ENCODE assay signal across 1 cellular context in the genomic region with DNA sequence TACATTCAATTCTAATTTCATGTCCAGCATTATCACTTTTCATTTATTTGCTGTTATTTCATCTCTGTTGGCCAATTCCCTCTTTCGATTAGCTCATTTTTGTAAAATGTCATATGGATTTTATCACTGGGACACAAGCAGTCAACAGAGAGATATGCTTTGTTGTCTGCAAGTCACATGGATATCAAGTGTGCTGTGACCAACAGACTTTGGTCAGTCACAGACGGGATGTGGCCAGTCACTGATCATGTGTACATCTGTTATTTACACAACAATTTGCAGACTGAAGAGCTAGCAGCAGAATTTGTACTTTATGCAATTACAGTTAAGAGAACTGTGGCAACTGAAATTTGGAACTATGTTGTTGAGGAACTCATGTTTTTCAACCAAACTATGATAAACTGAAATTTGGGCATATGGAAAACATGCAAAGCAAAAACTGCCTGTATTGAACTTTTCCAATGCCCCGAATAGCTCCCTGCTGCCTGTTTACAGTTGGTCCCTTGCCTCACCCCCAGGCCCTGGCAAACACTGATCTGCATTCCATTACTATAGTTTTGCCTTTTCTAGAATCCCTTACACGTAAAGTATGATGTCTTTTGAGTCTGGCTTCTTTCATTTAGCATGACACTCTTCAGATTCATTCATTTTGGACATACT.
TF ChIP-seq lines count a peak whose summit lies in the region.

No MANE protein-coding gene starts in this region.

TF ChIP-seq in HepG2, 621 proteins besides CTCF, POLR2A, EP300 and RAD21 (continued from another document and continues in another):
- TF ChIP-seq, protein P1, sequence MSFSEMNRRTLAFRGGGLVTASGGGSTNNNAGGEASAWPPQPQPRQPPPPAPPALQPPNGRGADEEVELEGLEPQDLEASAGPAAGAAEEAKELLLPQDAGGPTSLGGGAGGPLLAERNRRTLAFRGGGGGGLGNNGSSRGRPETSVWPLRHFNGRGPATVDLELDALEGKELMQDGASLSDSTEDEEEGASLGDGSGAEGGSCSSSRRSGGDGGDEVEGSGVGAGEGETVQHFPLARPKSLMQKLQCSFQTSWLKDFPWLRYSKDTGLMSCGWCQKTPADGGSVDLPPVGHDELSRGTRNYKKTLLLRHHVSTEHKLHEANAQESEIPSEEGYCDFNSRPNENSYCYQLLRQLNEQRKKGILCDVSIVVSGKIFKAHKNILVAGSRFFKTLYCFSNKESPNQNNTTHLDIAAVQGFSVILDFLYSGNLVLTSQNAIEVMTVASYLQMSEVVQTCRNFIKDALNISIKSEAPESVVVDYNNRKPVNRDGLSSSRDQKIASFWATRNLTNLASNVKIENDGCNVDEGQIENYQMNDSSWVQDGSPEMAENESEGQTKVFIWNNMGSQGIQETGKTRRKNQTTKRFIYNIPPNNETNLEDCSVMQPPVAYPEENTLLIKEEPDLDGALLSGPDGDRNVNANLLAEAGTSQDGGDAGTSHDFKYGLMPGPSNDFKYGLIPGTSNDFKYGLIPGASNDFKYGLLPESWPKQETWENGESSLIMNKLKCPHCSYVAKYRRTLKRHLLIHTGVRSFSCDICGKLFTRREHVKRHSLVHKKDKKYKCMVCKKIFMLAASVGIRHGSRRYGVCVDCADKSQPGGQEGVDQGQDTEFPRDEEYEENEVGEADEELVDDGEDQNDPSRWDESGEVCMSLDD (CRISPR knock-in tag; IDR thresholded peaks at IDR 0.05; ENCODE audit: borderline replicate concordance) = no peak
- TF ChIP-seq KDM5B (CRISPR knock-in tag; IDR thresholded peaks at IDR 0.05; ENCODE audit: borderline replicate concordance) (no peak), ZNF782 (CRISPR knock-in tag; IDR thresholded peaks at IDR 0.05; ENCODE audit: borderline replicate concordance) (no peak), NFYB (CRISPR knock-in tag; IDR thresholded peaks at IDR 0.05) (no peak), DRAP1 (CRISPR knock-in tag; IDR thresholded peaks at IDR 0.05) (no peak), PCBP1 (IDR thresholded peaks at IDR 0.05; ENCODE audit: borderline replicate concordance, low read depth, low read length) (no peak), ZNF747 (CRISPR knock-in tag; IDR thresholded peaks at IDR 0.05; ENCODE audit: borderline replicate concordance) (no peak), FOSL2 (CRISPR knock-in tag; IDR thresholded peaks at IDR 0.05) (peak; percentile 80), SMAD1 (CRISPR knock-in tag; IDR thresholded peaks at IDR 0.05; ENCODE audit: borderline replicate concordance, low read depth) (no peak), CEBPG (CRISPR knock-in tag; IDR thresholded peaks at IDR 0.05) (peak; percentile 64), ATM (IDR thresholded peaks at IDR 0.05; ENCODE audit: borderline replicate concordance) (no peak), KLF15 (CRISPR knock-in tag; IDR thresholded peaks at IDR 0.05; ENCODE audit: borderline replicate concordance) (no peak), ZNF598 (CRISPR knock-in tag; IDR thresholded peaks at IDR 0.05; ENCODE audit: borderline replicate concordance) (no peak), TEAD3 (CRISPR knock-in tag; optimal IDR thresholded peaks at IDR 0.05; ENCODE audit: borderline replicate concordance) (peak; percentile 50), RCOR2 (CRISPR knock-in tag; IDR thresholded peaks at IDR 0.05) (no peak), RNF2 (conservative IDR thresholded peaks at IDR 0.05; ENCODE audit: low read depth) (no peak), KDM3A (CRISPR knock-in tag; IDR thresholded peaks at IDR 0.05; ENCODE audit: low read depth) (no peak), MTF2 (CRISPR knock-in tag; IDR thresholded peaks at IDR 0.05; ENCODE audit: borderline replicate concordance) (no peak), KDM6A (CRISPR knock-in tag; IDR thresholded peaks at IDR 0.05; ENCODE audit: low read depth) (peak; percentile 77), ZNF841 (CRISPR knock-in tag; IDR thresholded peaks at IDR 0.05; ENCODE audit: borderline replicate concordance) (no peak), ATRX (CRISPR knock-in tag; IDR thresholded peaks at IDR 0.05; ENCODE audit: borderline replicate concordance) (no peak), ARID2 (CRISPR knock-in tag; IDR thresholded peaks at IDR 0.05; ENCODE audit: borderline replicate concordance) (no peak), ZNF329 (CRISPR knock-in tag; IDR thresholded peaks at IDR 0.05; ENCODE audit: low read depth) (no peak), ZNF781 (CRISPR knock-in tag; IDR thresholded peaks at IDR 0.05; ENCODE audit: borderline replicate concordance, not compliant biosample characterization) (no peak), SETDB1 (CRISPR knock-in tag; IDR thresholded peaks at IDR 0.05; ENCODE audit: borderline replicate concordance) (no peak), ZNF567 (CRISPR knock-in tag; IDR thresholded peaks at IDR 0.05; ENCODE audit: borderline replicate concordance) (no peak), ZNF597 (CRISPR knock-in tag; IDR thresholded peaks at IDR 0.05) (no peak), GLI4 (CRISPR knock-in tag; IDR thresholded peaks at IDR 0.05; ENCODE audit: borderline replicate concordance) (no peak), ZNF501 (CRISPR knock-in tag; IDR thresholded peaks at IDR 0.05) (no peak; the same call in 1 of the 2 replicates), KLF9 (CRISPR knock-in tag; IDR thresholded peaks at IDR 0.05; ENCODE audit: low read depth) (no peak), ZZZ3 (CRISPR knock-in tag; IDR thresholded peaks at IDR 0.05; ENCODE audit: borderline replicate concordance) (no peak), ZNF253 (CRISPR knock-in tag; IDR thresholded peaks at IDR 0.05; ENCODE audit: borderline replicate concordance) (no peak), IRF1 (CRISPR knock-in tag; IDR thresholded peaks at IDR 0.05; ENCODE audit: low read depth) (no peak), ATF3 (CRISPR knock-in tag; IDR thresholded peaks at IDR 0.05) (no peak), PLRG1 (conservative IDR thresholded peaks at IDR 0.05) (no peak), ZSCAN5A (CRISPR knock-in tag; IDR thresholded peaks at IDR 0.05; ENCODE audit: borderline replicate concordance) (no peak), XBP1 (CRISPR knock-in tag; IDR thresholded peaks at IDR 0.05) (no peak), HHEX (CRISPR knock-in tag; IDR thresholded peaks at IDR 0.05) (no peak), HNF4G (IDR thresholded peaks at IDR 0.05; ENCODE audit: borderline replicate concordance, low read depth, low read length) (peak; percentile 75; the same call in 1 of the 2 replicates), HNF4G (CRISPR knock-in tag; IDR thresholded peaks at IDR 0.05; ENCODE audit: borderline replicate concordance, low read depth) (0 out of 2 replicates have a peak, but pooled peaks have one; percentile 18)
- TF ChIP-seq, protein P2, sequence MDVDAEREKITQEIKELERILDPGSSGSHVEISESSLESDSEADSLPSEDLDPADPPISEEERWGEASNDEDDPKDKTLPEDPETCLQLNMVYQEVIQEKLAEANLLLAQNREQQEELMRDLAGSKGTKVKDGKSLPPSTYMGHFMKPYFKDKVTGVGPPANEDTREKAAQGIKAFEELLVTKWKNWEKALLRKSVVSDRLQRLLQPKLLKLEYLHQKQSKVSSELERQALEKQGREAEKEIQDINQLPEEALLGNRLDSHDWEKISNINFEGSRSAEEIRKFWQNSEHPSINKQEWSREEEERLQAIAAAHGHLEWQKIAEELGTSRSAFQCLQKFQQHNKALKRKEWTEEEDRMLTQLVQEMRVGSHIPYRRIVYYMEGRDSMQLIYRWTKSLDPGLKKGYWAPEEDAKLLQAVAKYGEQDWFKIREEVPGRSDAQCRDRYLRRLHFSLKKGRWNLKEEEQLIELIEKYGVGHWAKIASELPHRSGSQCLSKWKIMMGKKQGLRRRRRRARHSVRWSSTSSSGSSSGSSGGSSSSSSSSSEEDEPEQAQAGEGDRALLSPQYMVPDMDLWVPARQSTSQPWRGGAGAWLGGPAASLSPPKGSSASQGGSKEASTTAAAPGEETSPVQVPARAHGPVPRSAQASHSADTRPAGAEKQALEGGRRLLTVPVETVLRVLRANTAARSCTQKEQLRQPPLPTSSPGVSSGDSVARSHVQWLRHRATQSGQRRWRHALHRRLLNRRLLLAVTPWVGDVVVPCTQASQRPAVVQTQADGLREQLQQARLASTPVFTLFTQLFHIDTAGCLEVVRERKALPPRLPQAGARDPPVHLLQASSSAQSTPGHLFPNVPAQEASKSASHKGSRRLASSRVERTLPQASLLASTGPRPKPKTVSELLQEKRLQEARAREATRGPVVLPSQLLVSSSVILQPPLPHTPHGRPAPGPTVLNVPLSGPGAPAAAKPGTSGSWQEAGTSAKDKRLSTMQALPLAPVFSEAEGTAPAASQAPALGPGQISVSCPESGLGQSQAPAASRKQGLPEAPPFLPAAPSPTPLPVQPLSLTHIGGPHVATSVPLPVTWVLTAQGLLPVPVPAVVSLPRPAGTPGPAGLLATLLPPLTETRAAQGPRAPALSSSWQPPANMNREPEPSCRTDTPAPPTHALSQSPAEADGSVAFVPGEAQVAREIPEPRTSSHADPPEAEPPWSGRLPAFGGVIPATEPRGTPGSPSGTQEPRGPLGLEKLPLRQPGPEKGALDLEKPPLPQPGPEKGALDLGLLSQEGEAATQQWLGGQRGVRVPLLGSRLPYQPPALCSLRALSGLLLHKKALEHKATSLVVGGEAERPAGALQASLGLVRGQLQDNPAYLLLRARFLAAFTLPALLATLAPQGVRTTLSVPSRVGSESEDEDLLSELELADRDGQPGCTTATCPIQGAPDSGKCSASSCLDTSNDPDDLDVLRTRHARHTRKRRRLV (CRISPR knock-in tag; IDR thresholded peaks at IDR 0.05) = no peak
- TF ChIP-seq, protein P3, sequence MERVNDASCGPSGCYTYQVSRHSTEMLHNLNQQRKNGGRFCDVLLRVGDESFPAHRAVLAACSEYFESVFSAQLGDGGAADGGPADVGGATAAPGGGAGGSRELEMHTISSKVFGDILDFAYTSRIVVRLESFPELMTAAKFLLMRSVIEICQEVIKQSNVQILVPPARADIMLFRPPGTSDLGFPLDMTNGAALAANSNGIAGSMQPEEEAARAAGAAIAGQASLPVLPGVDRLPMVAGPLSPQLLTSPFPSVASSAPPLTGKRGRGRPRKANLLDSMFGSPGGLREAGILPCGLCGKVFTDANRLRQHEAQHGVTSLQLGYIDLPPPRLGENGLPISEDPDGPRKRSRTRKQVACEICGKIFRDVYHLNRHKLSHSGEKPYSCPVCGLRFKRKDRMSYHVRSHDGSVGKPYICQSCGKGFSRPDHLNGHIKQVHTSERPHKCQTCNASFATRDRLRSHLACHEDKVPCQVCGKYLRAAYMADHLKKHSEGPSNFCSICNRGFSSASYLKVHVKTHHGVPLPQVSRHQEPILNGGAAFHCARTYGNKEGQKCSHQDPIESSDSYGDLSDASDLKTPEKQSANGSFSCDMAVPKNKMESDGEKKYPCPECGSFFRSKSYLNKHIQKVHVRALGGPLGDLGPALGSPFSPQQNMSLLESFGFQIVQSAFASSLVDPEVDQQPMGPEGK (CRISPR knock-in tag; IDR thresholded peaks at IDR 0.05) = no peak
